In genomic region chr19:58514564-58515020, GRCh38 we compare ENCODE assay signal across 8 cellular contexts. TPM values are rescaled to one million over a fixed set of nuclear protein-coding genes. Genes with fewer than 3 reads are reported as not detected.
DNase-seq lines count a peak whose midpoint lies in the region; ATAC-seq and TF ChIP-seq lines count a peak whose summit lies in the region.

No MANE protein-coding gene starts in this region.

- H3K79me2 ChIP-seq in GM23338 (replicated peaks; ENCODE audit: insufficient read depth) = peaks cover 11% of the 10 kb centered on the region; the same call in 1 of the 2 replicates

- peak overlapping the region; percentile 89; the same call in 1 of the 2 replicates for H3K27ac Mint-ChIP-seq in GM23338

- no peaks in the 10 kb centered on the region for H3K36me3 ChIP-seq in GM23338 (ENCODE audit: insufficient read depth)
- H3K36me3 ChIP-seq in WERI-Rb-1 = peaks cover 13% of the 10 kb centered on the region

- H3K9me3 ChIP-seq in WERI-Rb-1 (ENCODE audit: severe bottlenecking) = no peaks in the 10 kb centered on the region

- H3K4me3 ChIP-seq in GM23338 (peak overlapping the region; percentile 64), WERI-Rb-1 (ENCODE audit: low read depth, low read length) (peak overlapping the region; percentile 73), fibroblast of the aortic adventitia (ENCODE audit: low read depth, low read length) (peak overlapping the region; percentile 64), skeletal muscle cell (ENCODE audit: low read depth, low read length) (peak overlapping the region; percentile 55)

- 0 out of 2 replicates have a peak overlapping the region, but pooled peaks have one; percentile 76 for H3K27ac ChIP-seq in GM23338 (ENCODE audit: low read depth)
- H3K27ac ChIP-seq in WERI-Rb-1 = peak overlapping the region; percentile 88

- peaks cover 22% of the 10 kb centered on the region for H3K4me1 ChIP-seq in GM23338 (ENCODE audit: insufficient read depth)

- DNase-seq in GM23338 (ENCODE audit: low spot score) = no peak
- no peak for DNase-seq in WERI-Rb-1
- no peak for DNase-seq in fibroblast of the aortic adventitia (ENCODE audit: low read depth)
- DNase-seq in skeletal muscle cell (ENCODE audit: low read depth) = no peak
- DNase-seq in MV-4-11 (lab: John Stamatoyannopoulos, UW) = no peak
- no peak for DNase-seq in GDM1 (lab: John Stamatoyannopoulos, UW)

- peaks cover 16% of the 10 kb centered on the region; the same call in 1 of the 2 replicates for H3F3A ChIP-seq in GM23338 (replicated peaks; ENCODE audit: low read depth)

- peak overlapping the region; percentile 81 for H3K4me3 Mint-ChIP-seq in GM23338

- H3K36me3 Mint-ChIP-seq in GM23338 (ENCODE audit: low read depth) = peaks cover 17% of the 10 kb centered on the region

- no peaks in the 10 kb centered on the region for H4K20me1 ChIP-seq in GM23338 (replicated peaks; ENCODE audit: insufficient read depth)

- H3K4me2 ChIP-seq in GM23338 = peak overlapping the region; percentile 81

- H3K27me3 ChIP-seq in GM23338 (ENCODE audit: insufficient read depth) = no peaks in the 10 kb centered on the region
- no peaks in the 10 kb centered on the region for H3K27me3 ChIP-seq in WERI-Rb-1 (ENCODE audit: insufficient read depth, low read depth, severe bottlenecking)

- H3K9me3 Mint-ChIP-seq in GM23338 = no peaks in the 10 kb centered on the region; the same call in 2 of the 3 replicates

- TF ChIP-seq CTCF in GM23338 (conservative IDR thresholded peaks at IDR 0.05; ENCODE audit: low read depth in 2 of 2) (no peak), WERI-Rb-1 (IDR thresholded peaks at IDR 0.05; ENCODE audit: low read depth, low read length) (no peak), fibroblast of the aortic adventitia (IDR thresholded peaks at IDR 0.05; ENCODE audit: insufficient read depth, low read length) (no peak)

- H3K27me3 Mint-ChIP-seq in GM23338 (ENCODE audit: insufficient read depth, low read depth, poor library complexity) = peaks cover 35% of the 10 kb centered on the region

- H2AFZ ChIP-seq in GM23338 = no peak overlapping the region

- peaks cover 26% of the 10 kb centered on the region for H3K4me1 Mint-ChIP-seq in GM23338

- ATAC-seq in GM23338 (no peak), GM21717 (IDR thresholded peaks at IDR 0.05; ENCODE audit: unreplicated experiment) (no peak), HG03196 (IDR thresholded peaks at IDR 0.05; ENCODE audit: unreplicated experiment) (no peak)

- H3K9me2 ChIP-seq in GM23338 (ENCODE audit: insufficient read depth) = no peaks in the 10 kb centered on the region

TF ChIP-seq in GM23338, 12 proteins besides CTCF, POLR2A, EP300 and RAD21:
- TF ChIP-seq ZNF331 (CRISPR knock-in tag; IDR thresholded peaks at IDR 0.05; ENCODE audit: low read depth) (no peak), JUNB (IDR thresholded peaks at IDR 0.05; ENCODE audit: unreplicated experiment) (no peak), CREB1 (CRISPR knock-in tag; IDR thresholded peaks at IDR 0.05; ENCODE audit: low read depth) (no peak), ETS1 (IDR thresholded peaks at IDR 0.05) (no peak)
- TF ChIP-seq, protein P1, sequence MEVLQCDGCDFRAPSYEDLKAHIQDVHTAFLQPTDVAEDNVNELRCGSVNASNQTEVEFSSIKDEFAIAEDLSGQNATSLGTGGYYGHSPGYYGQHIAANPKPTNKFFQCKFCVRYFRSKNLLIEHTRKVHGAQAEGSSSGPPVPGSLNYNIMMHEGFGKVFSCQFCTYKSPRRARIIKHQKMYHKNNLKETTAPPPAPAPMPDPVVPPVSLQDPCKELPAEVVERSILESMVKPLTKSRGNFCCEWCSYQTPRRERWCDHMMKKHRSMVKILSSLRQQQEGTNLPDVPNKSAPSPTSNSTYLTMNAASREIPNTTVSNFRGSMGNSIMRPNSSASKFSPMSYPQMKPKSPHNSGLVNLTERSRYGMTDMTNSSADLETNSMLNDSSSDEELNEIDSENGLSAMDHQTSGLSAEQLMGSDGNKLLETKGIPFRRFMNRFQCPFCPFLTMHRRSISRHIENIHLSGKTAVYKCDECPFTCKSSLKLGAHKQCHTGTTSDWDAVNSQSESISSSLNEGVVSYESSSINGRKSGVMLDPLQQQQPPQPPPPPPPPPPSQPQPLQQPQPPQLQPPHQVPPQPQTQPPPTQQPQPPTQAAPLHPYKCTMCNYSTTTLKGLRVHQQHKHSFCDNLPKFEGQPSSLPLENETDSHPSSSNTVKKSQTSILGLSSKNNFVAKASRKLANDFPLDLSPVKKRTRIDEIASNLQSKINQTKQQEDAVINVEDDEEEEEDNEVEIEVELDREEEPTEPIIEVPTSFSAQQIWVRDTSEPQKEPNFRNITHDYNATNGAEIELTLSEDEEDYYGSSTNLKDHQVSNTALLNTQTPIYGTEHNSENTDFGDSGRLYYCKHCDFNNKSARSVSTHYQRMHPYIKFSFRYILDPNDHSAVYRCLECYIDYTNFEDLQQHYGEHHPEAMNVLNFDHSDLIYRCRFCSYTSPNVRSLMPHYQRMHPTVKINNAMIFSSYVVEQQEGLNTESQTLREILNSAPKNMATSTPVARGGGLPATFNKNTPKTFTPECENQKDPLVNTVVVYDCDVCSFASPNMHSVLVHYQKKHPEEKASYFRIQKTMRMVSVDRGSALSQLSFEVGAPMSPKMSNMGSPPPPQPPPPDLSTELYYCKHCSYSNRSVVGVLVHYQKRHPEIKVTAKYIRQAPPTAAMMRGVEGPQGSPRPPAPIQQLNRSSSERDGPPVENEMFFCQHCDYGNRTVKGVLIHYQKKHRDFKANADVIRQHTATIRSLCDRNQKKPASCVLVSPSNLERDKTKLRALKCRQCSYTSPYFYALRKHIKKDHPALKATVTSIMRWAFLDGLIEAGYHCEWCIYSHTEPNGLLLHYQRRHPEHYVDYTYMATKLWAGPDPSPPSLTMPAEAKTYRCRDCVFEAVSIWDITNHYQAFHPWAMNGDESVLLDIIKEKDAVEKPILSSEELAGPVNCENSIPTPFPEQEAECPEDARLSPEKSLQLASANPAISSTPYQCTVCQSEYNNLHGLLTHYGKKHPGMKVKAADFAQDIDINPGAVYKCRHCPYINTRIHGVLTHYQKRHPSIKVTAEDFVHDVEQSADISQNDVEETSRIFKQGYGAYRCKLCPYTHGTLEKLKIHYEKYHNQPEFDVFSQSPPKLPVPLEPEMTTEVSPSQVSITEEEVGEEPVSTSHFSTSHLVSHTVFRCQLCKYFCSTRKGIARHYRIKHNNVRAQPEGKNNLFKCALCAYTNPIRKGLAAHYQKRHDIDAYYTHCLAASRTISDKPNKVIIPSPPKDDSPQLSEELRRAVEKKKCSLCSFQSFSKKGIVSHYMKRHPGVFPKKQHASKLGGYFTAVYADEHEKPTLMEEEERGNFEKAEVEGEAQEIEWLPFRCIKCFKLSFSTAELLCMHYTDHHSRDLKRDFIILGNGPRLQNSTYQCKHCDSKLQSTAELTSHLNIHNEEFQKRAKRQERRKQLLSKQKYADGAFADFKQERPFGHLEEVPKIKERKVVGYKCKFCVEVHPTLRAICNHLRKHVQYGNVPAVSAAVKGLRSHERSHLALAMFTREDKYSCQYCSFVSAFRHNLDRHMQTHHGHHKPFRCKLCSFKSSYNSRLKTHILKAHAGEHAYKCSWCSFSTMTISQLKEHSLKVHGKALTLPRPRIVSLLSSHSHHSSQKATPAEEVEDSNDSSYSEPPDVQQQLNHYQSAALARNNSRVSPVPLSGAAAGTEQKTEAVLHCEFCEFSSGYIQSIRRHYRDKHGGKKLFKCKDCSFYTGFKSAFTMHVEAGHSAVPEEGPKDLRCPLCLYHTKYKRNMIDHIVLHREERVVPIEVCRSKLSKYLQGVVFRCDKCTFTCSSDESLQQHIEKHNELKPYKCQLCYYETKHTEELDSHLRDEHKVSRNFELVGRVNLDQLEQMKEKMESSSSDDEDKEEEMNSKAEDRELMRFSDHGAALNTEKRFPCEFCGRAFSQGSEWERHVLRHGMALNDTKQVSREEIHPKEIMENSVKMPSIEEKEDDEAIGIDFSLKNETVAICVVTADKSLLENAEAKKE (CRISPR knock-in tag; IDR thresholded peaks at IDR 0.05) = no peak

RNA-seq across cellular contexts. Expression of gene SLC27A5, which starts 2.8 kb away (rescaled TPM):
- total RNA-seq in GM23338 (2014; rRNA removed; shearing (Covaris generic)) = 13.4 and 16.2 TPM in 2 replicates
- polyA plus RNA-seq in GM23338 (2016; fragmentation: Nextera tagmentation; extraction: Ambion mirVana) = 35.5 and 37.7 TPM in 2 replicates
- total RNA-seq in fibroblast of the aortic adventitia (ENCODE audit: low replicate concordance) = 5.2 and 5.5 TPM in 2 replicates

RNA-seq across cellular contexts. Expression of gene ZBTB45, which starts 5.0 kb away (rescaled TPM):
- 9.0 and 10.4 TPM in 2 replicates for total RNA-seq in GM23338 (2014; rRNA removed; shearing (Covaris generic))
- 8.5 and 9.5 TPM in 2 replicates for polyA plus RNA-seq in GM23338 (2016; fragmentation: Nextera tagmentation; extraction: Ambion mirVana)
- total RNA-seq in fibroblast of the aortic adventitia (ENCODE audit: low replicate concordance) = 9.2 and 9.9 TPM in 2 replicates

RNA-seq across cellular contexts. Expression of gene TRIM28, which starts 29.3 kb away (rescaled TPM):
- total RNA-seq in GM23338 (2014; rRNA removed; shearing (Covaris generic)) = 1,208 and 1,430 TPM in 2 replicates
- 920 and 1,022 TPM in 2 replicates for polyA plus RNA-seq in GM23338 (2016; fragmentation: Nextera tagmentation; extraction: Ambion mirVana)
- total RNA-seq in fibroblast of the aortic adventitia (ENCODE audit: low replicate concordance) = 233 and 474 TPM in 2 replicates

RNA-seq across cellular contexts. Expression of gene ZNF446, which starts 38.4 kb away (rescaled TPM):
- 5.6 and 5.9 TPM in 2 replicates for total RNA-seq in GM23338 (2014; rRNA removed; shearing (Covaris generic))
- polyA plus RNA-seq in GM23338 (2016; fragmentation: Nextera tagmentation; extraction: Ambion mirVana) = 2.1 and 2.4 TPM in 2 replicates
- 6.7 and 7.5 TPM in 2 replicates for total RNA-seq in fibroblast of the aortic adventitia (ENCODE audit: low replicate concordance)

RNA-seq across cellular contexts. Expression of gene CHMP2A, which starts 40.3 kb away (rescaled TPM):
- 78.6 and 92.2 TPM in 2 replicates for total RNA-seq in GM23338 (2014; rRNA removed; shearing (Covaris generic))
- polyA plus RNA-seq in GM23338 (2016; fragmentation: Nextera tagmentation; extraction: Ambion mirVana) = 143 and 145 TPM in 2 replicates
- 109 and 239 TPM in 2 replicates for total RNA-seq in fibroblast of the aortic adventitia (ENCODE audit: low replicate concordance)
